ENCODE assay signal across 1 cellular context in genomic region chr1:230978491-230979388, GRCh38.
A peak's percentile ranks its signal among the peaks of the same experiment; 100 is the strongest.
TF ChIP-seq lines count a peak whose summit lies in the region.

TSS of gene ARV1 (plus strand) at chr1:230979094. CDS start at chr1:230979106, 12 bp downstream.
TSS of gene TTC13 (minus strand) at chr1:230978861. CDS start at chr1:230978830, 31 bp downstream.

TF ChIP-seq in HepG2, 621 proteins besides CTCF, POLR2A, EP300 and RAD21 (continued from another document and continues in another):
- TF ChIP-seq ARID5B (CRISPR knock-in tag; IDR thresholded peaks at IDR 0.05) (peak; percentile 76), ZNF75D (CRISPR knock-in tag; IDR thresholded peaks at IDR 0.05; ENCODE audit: borderline replicate concordance) (no peak), HNRNPH1 (optimal IDR thresholded peaks at IDR 0.05; ENCODE audit: low read depth, low read length) (no peak), KDM6A (CRISPR knock-in tag; IDR thresholded peaks at IDR 0.05; ENCODE audit: low read depth) (no peak), PRDM4 (CRISPR knock-in tag; IDR thresholded peaks at IDR 0.05; ENCODE audit: borderline replicate concordance) (no peak), MED8 (CRISPR knock-in tag; IDR thresholded peaks at IDR 0.05; ENCODE audit: insufficient replicate concordance) (peak; percentile 47), ZFP37 (CRISPR knock-in tag; IDR thresholded peaks at IDR 0.05; ENCODE audit: borderline replicate concordance) (no peak), SOX6 (IDR thresholded peaks at IDR 0.05) (no peak), SOX6 (CRISPR knock-in tag; IDR thresholded peaks at IDR 0.05) (peak; percentile 59), NKX3-1 (CRISPR knock-in tag; IDR thresholded peaks at IDR 0.05) (no peak), NFYB (CRISPR knock-in tag; IDR thresholded peaks at IDR 0.05) (peak; percentile 57), MED1 (CRISPR knock-in tag; IDR thresholded peaks at IDR 0.05) (peak; percentile 53), PRMT3 (CRISPR knock-in tag; IDR thresholded peaks at IDR 0.05; ENCODE audit: borderline replicate concordance, low read depth) (no peak), THAP9 (CRISPR knock-in tag; IDR thresholded peaks at IDR 0.05; ENCODE audit: borderline replicate concordance) (peak; percentile 95), E2F1 (CRISPR knock-in tag; IDR thresholded peaks at IDR 0.05) (peak; percentile 38), ZGPAT (CRISPR knock-in tag; IDR thresholded peaks at IDR 0.05) (peak; percentile 82), ZNF326 (CRISPR knock-in tag; IDR thresholded peaks at IDR 0.05; ENCODE audit: borderline replicate concordance) (no peak), ZNF552 (CRISPR knock-in tag; IDR thresholded peaks at IDR 0.05; ENCODE audit: borderline replicate concordance) (0 out of 2 replicates have a peak, but pooled peaks have one; percentile 77), MXD4 (CRISPR knock-in tag; IDR thresholded peaks at IDR 0.05) (0 out of 2 replicates have a peak, but pooled peaks have one; percentile 42), AKNA (CRISPR knock-in tag; IDR thresholded peaks at IDR 0.05; ENCODE audit: borderline replicate concordance) (no peak), FOXJ3 (CRISPR knock-in tag; IDR thresholded peaks at IDR 0.05; ENCODE audit: borderline replicate concordance) (no peak), ZNF549 (CRISPR knock-in tag; IDR thresholded peaks at IDR 0.05) (no peak), NBN (conservative IDR thresholded peaks at IDR 0.05) (no peak), ZBTB4 (CRISPR knock-in tag; IDR thresholded peaks at IDR 0.05; ENCODE audit: borderline replicate concordance) (no peak), ZNF709 (CRISPR knock-in tag; IDR thresholded peaks at IDR 0.05) (no peak), RARG (CRISPR knock-in tag; IDR thresholded peaks at IDR 0.05; ENCODE audit: low read depth) (no peak), ZNF138 (CRISPR knock-in tag; IDR thresholded peaks at IDR 0.05; ENCODE audit: low read depth) (no peak), KLF12 (CRISPR knock-in tag; IDR thresholded peaks at IDR 0.05; ENCODE audit: borderline replicate concordance) (no peak), ZNF33B (CRISPR knock-in tag; IDR thresholded peaks at IDR 0.05) (0 out of 2 replicates have a peak, but pooled peaks have one; percentile 39), ZNF343 (CRISPR knock-in tag; IDR thresholded peaks at IDR 0.05) (peak; percentile 28; the same call in 1 of the 2 replicates), ZNF543 (CRISPR knock-in tag; IDR thresholded peaks at IDR 0.05) (peak; percentile 36; the same call in 1 of the 2 replicates), FOSL1 (CRISPR knock-in tag; IDR thresholded peaks at IDR 0.05; ENCODE audit: borderline replicate concordance) (no peak), PBX2 (CRISPR knock-in tag; IDR thresholded peaks at IDR 0.05) (no peak), TCF7L2 (IDR thresholded peaks at IDR 0.05; ENCODE audit: low read depth, low read length) (no peak), MAZ (IDR thresholded peaks at IDR 0.05; ENCODE audit: borderline replicate concordance, low read depth, low read length) (0 out of 2 replicates have a peak, but pooled peaks have one; percentile 8), MAZ (CRISPR knock-in tag; IDR thresholded peaks at IDR 0.05; ENCODE audit: low read depth) (peak; percentile 56; the same call in 1 of the 2 replicates)
